Comparison of ENCODE assay signal across 26 cellular contexts in the genomic region with DNA sequence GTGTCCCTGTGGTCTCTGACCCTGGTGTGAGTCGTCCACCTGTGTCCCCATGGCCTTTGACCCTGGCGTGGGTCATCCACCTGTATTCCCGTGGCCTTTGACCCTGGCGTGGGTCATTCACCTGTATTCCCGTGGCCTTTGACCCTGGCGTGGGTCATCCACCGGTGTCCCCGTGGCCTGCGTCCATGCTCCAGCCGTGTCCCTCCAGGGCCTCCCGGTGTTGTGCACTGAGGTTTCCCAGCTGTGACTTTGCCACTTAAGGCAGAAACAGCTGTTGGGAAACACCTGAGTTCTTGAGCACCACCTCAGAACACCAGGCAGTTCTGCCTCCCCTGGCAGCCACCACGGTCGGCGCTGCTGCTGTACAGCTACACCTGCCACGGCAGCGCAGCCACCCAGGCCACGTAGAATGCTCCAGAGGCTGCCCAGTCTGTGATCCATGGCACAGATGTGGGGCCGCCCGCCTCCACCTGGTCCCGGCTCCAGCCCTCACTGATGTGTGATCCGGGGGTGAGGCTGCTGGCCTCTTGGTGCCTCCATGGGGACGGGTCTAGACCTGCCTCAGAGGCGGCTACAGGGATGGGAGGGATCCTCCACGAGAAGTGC.
DNase-seq lines count a peak whose midpoint lies in the region; ATAC-seq and TF ChIP-seq lines count a peak whose summit lies in the region.
"Had no signal": no experiment of that assay in that cellular context is flagged by ENCODE, and none has a peak within 500 bp of the region (broad histone marks: within the 10 kb centered on the region; RNA-seq: fewer than 3 reads in every experiment).

No MANE protein-coding gene starts in this region.

- H3K4me3 ChIP-seq in RWPE2 (ENCODE audit: severe bottlenecking) (no peak overlapping the region), lower lobe of right lung (no peak overlapping the region)
- H3K4me3 ChIP-seq: GM23248, skin epidermis, thyroid gland had no signal

- no peaks in the 10 kb centered on the region for H3K9me3 Mint-ChIP-seq in natural killer cell
- H3K9me3 Mint-ChIP-seq in immature natural killer cell = no peaks in the 10 kb centered on the region
- H3K9me3 Mint-ChIP-seq: CD8-positive, alpha-beta memory T cell; nephron progenitor cell had no signal

- H3K36me3 ChIP-seq in RWPE2 (ENCODE audit: low read depth) (no peaks in the 10 kb centered on the region), lower lobe of right lung (no peaks in the 10 kb centered on the region)
- H3K36me3 ChIP-seq: thyroid gland had no signal

- DNase-seq in NCI-H187 (lab: John Stamatoyannopoulos, UW) (peak; percentile 61 to 69), NCI-H187 treated with DMSO at 0.1 percent for 48 hours (lab: John Stamatoyannopoulos, UW) (no peak), COLO668 (lab: John Stamatoyannopoulos, UW; ENCODE audit: unreplicated experiment) (peak; percentile 5), RWPE2 (ENCODE audit: low spot score) (peak; percentile 67), lower lobe of right lung (peak; percentile 45), natural killer cell (no peak), immature natural killer cell (no peak), ureter (ENCODE audit: low spot score) (no peak)
- DNase-seq: 8988T; activated CD4-positive, CD25-positive, alpha-beta regulatory T cell treated with anti-CD3 and anti-CD28 coated beads, Interleukin-2, amount 50 U/mL, for 72 hours; activated CD8-positive, alpha-beta T cell treated with anti-CD3 and anti-CD28 coated beads for 36 hours; activated naive CD4-positive, alpha-beta T cell treated with Interleukin-2 at 50 U/mL for 16 hours; activated T-cell treated with anti-CD3 and anti-CD28 coated beads, Interleukin-2, amount 50 U/mL, for 1 hour; AML-193; amygdala; GM23248; left colon; NCI-H1105 treated with DMSO at 0.1 percent for 48 hours; NCI-H82; nephron progenitor cell; OCI-M1; stimulated activated naive CD8-positive, alpha-beta T cell treated with anti-CD3 and anti-CD28 coated beads, Interleukin-15, Interleukin-2, amounts not matched to agents 100 U/mL and 50 U/mL, for 24 hours; thyroid gland had no signal

- H3K27ac Mint-ChIP-seq in natural killer cell (no peak overlapping the region), immature natural killer cell (no peak overlapping the region)
- H3K27ac Mint-ChIP-seq: activated CD8-positive, alpha-beta T cell treated with anti-CD3 and anti-CD28 coated beads for 36 hours; CD8-positive, alpha-beta memory T cell; nephron progenitor cell had no signal

- TF ChIP-seq CTCF in RWPE2 (IDR thresholded peaks at IDR 0.05; ENCODE audit: poor library complexity, severe bottlenecking) (no peak), lower lobe of right lung (IDR thresholded peaks at IDR 0.05) (no peak), natural killer cell (IDR thresholded peaks at IDR 0.05) (no peak)

- no peaks in the 10 kb centered on the region for H3K4me1 ChIP-seq in RWPE2 (ENCODE audit: insufficient read depth, poor library complexity, severe bottlenecking)
- no peaks in the 10 kb centered on the region for H3K4me1 ChIP-seq in lower lobe of right lung
- H3K4me1 ChIP-seq: thyroid gland had no signal

- H3K4me3 Mint-ChIP-seq in natural killer cell (no peak overlapping the region), immature natural killer cell (no peak overlapping the region)
- H3K4me3 Mint-ChIP-seq: activated CD8-positive, alpha-beta T cell treated with anti-CD3 and anti-CD28 coated beads for 36 hours; CD8-positive, alpha-beta memory T cell; nephron progenitor cell had no signal

- no peak overlapping the region for H3K27ac ChIP-seq in RWPE2 (ENCODE audit: poor library complexity, severe bottlenecking)
- no peak overlapping the region for H3K27ac ChIP-seq in lower lobe of right lung
- H3K27ac ChIP-seq: GM23248, HL-60, skin epidermis, thyroid gland had no signal

- no peaks in the 10 kb centered on the region for H3K36me3 Mint-ChIP-seq in natural killer cell
- no peaks in the 10 kb centered on the region for H3K36me3 Mint-ChIP-seq in immature natural killer cell
- H3K36me3 Mint-ChIP-seq: CD8-positive, alpha-beta memory T cell had no signal

- intact Hi-C loops in lower lobe of right lung (cut with DNase I) (no loop called here), natural killer cell (cut with micrococcal nuclease) (no loop called here)

- H3K9me3 ChIP-seq in RWPE2 (ENCODE audit: severe bottlenecking) (no peaks in the 10 kb centered on the region), lower lobe of right lung (no peaks in the 10 kb centered on the region)
- H3K9me3 ChIP-seq: thyroid gland had no signal

- ATAC-seq in RWPE2 (ENCODE audit: low read depth) (peak; percentile 47; the same call in 2 of the 3 replicates), lower lobe of right lung (no peak), natural killer cell (no peak)
- ATAC-seq: activated CD8-positive, alpha-beta T cell treated with anti-CD3 and anti-CD28 coated beads for 36 hours; left colon; stimulated activated naive CD8-positive, alpha-beta T cell treated with anti-CD3 and anti-CD28 coated beads, Interleukin-15, Interleukin-2, amounts not matched to agents 100 U/mL and 50 U/mL, for 24 hours had no signal

- H3K27me3 Mint-ChIP-seq in natural killer cell (ENCODE audit: low read depth in 2 of 2) = peaks cover 10 to 28% of the 10 kb centered on the region in 2 donors
- H3K27me3 Mint-ChIP-seq in immature natural killer cell (ENCODE audit: low read depth in 3 of 3) = peaks cover 0 to 6% (median 0%) of the 10 kb centered on the region in 3 donors

- H3K4me1 Mint-ChIP-seq in natural killer cell = no peaks in the 10 kb centered on the region
- H3K4me1 Mint-ChIP-seq in immature natural killer cell = no peaks in the 10 kb centered on the region
- H3K4me1 Mint-ChIP-seq: CD8-positive, alpha-beta memory T cell had no signal

- peaks cover 54% of the 10 kb centered on the region for H3K27me3 ChIP-seq in RWPE2 (ENCODE audit: insufficient read depth, poor library complexity, severe bottlenecking)
- peaks cover 48% of the 10 kb centered on the region for H3K27me3 ChIP-seq in lower lobe of right lung (ENCODE audit: low read depth)
- H3K27me3 ChIP-seq: thyroid gland had no signal

Comparison
In these comparisons a context has a peak if more than half of its experiments do, and no peak if none do; other contexts are left out.
1. DNase-seq: peak in NCI-H187 (2 of 2), COLO668 (single experiment), RWPE2 (single experiment) and lower lobe of right lung (single experiment); none in NCI-H187 treated with DMSO at 0.1 percent for 48 hours (single experiment), natural killer cell (single experiment), immature natural killer cell (0 of 3) and ureter (single experiment).